12 cellular contexts compared by ENCODE assay signal in the genomic region with DNA sequence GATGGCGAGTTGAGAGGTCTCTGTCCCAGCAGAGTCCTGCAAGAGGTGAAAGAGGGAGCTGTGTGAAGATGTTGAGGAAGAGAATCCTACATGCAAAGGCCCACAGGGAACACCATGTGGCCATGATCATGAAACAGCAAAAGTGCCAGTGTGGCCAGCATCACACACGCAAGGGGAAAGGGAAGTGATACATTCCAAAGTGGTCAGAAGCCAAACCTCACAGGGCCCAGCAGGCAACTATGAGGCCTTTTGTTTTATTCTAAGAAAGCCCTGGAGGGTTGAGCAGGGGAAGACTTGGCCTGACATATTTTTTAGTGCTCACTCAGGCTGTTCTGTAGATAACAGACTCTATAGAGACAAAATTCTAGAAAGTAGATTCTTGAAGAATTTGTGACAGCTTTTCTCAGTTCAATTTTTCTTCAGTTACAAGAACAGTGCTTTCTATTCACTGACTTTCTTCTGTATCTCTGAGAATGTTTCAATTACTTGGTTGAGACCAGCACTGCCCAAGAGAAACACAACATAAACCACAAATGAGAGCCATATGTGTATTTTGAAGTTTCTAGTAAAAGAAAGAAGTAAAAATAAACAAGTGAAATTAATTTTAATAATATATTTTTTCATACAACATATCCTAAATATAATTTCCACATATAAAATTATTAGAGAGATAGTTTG.
DNase-seq lines count a peak whose midpoint lies in the region; ATAC-seq lines count a peak whose summit lies in the region.
"Had no signal": no experiment of that assay in that cellular context is flagged by ENCODE, and none has a peak within 500 bp of the region (broad histone marks: within the 10 kb centered on the region; RNA-seq: fewer than 3 reads in every experiment).

No MANE protein-coding gene starts in this region.

- DNase-seq in EH (ENCODE audit: low read depth) (peak; percentile 25), adipocyte (ENCODE audit: low read depth) (peak; percentile 60), medulla oblongata (ENCODE audit: extremely low spot score) (peak; percentile 77), LoVo (ENCODE audit: low spot score) (no peak), 8988T (no peak)
- DNase-seq: activated CD4-positive, alpha-beta T cell treated with anti-CD3 and anti-CD28 coated beads, Interleukin-2, amount 50 U/mL, for 4 hours; CD8-positive, alpha-beta memory T cell; heart right ventricle; naive B cell had no signal

- H3K9me3 ChIP-seq in adipocyte (ENCODE audit: control insufficient read depth, low read length), result peaks cover 4% of the 10 kb centered on the region
- H3K9me3 ChIP-seq: heart right ventricle had no signal

- H3K36me3 ChIP-seq in adipocyte (ENCODE audit: control insufficient read depth, insufficient read depth, low read length, severe bottlenecking), result no peaks in the 10 kb centered on the region
- H3K36me3 ChIP-seq: heart right ventricle had no signal

- no peaks in the 10 kb centered on the region for H3K4me1 ChIP-seq in adipocyte (ENCODE audit: control insufficient read depth, insufficient read depth, low read length)

- no peak overlapping the region for H3K4me3 ChIP-seq in adipocyte (ENCODE audit: low read length)
- H3K4me3 ChIP-seq: heart right ventricle had no signal

- H3K27me3 ChIP-seq in adipocyte (replicated peaks; ENCODE audit: control insufficient read depth, insufficient read depth, low read length), result no peaks in the 10 kb centered on the region

- no peak overlapping the region for H3K9ac ChIP-seq in adipocyte (ENCODE audit: low read length)

- peak; percentile 54 for ATAC-seq in HG03095 (IDR thresholded peaks at IDR 0.05; ENCODE audit: unreplicated experiment)
- no peak for ATAC-seq in HG02970 (IDR thresholded peaks at IDR 0.05; ENCODE audit: low FRiP score, unreplicated experiment)
- no peak for ATAC-seq in GM21381 (IDR thresholded peaks at IDR 0.05; ENCODE audit: unreplicated experiment)

Comparison
In these comparisons a context has a peak if more than half of its experiments do, and no peak if none do; other contexts are left out.
1. DNase-seq: peak in EH (single experiment), adipocyte (single experiment) and medulla oblongata (single experiment); none in LoVo (single experiment) and 8988T (single experiment).